Comparison of ENCODE assay signal across 8 cellular contexts in the genomic region with DNA sequence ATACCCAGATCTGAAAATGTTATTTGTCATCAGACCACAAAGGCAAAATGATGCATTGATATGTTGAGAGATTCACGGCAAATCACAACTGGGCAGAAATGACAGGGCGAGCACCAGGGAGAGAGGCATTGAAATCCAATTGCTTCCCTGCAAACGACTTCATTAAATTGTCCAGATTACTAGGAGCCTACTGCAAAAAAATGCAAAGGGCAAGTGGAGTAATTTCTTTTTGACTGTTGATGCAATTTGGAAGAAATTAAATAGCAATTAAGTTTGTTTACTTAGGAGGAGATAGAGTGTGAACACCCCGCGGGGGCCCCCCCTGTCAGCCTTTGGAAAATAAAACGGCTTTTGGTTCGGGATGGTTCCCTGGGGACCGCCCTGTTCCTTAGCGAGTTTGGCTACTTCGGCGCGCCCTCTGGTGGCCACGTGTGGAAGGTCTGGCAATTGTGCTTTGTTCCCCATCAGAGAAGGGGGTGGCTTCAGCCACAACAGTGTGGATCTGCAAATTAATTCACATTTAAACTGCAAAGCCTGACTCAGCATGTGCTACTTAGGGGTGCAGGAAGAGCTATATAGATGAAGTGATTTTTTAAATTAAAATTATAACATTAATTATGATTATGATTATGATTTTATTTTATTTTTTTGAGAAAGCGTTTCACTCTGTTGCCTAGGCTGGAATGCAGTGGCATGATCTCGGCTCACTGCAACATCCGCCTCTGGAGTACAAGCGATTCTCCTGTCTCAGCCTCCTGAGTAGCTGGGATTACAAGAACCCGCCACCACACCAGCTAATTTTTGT. TPM values are rescaled to one million over a fixed set of nuclear protein-coding genes. Genes with fewer than 3 reads are reported as not detected.
A peak's percentile ranks its signal among the peaks of the same experiment; 100 is the strongest.
DNase-seq lines count a peak whose midpoint lies in the region; ATAC-seq, FAIRE-seq and TF ChIP-seq lines count a peak whose summit lies in the region.

No MANE protein-coding gene starts in this region.

- H3K9me3 Mint-ChIP-seq in mesothelial cell of epicardium, result no peaks in the 10 kb centered on the region

- no peak for TF ChIP-seq POLR2A in H1 (IDR thresholded peaks at IDR 0.05; ENCODE audit: control extremely low read depth in 1 of 2, low read depth in 2 of 2, low read length in 2 of 2)

- H3K27ac Mint-ChIP-seq in mesothelial cell of epicardium, result no peak overlapping the region

- H3K79me1 ChIP-seq in H1 (ENCODE audit: low read depth, low read length), result no peaks in the 10 kb centered on the region; the same call in 1 of the 2 replicates

- no peak for ATAC-seq in GM21576 (IDR thresholded peaks at IDR 0.05; ENCODE audit: unreplicated experiment)

- no peak overlapping the region for H3K14ac ChIP-seq in H1 (ENCODE audit: insufficient read length)

- FAIRE-seq in H1 (lab: Jason Lieb, UNC), result no peak

- peak; percentile 87 to 91 for TF ChIP-seq RAD21 in H1 (IDR thresholded peaks at IDR 0.05 in 1 of 2, conservative IDR thresholded peaks at IDR 0.05 in 1 of 2; ENCODE audit: low read depth in 2 of 2, low read length in 2 of 2)

- H3K9me3 ChIP-seq in H1 (ENCODE audit: insufficient read depth in 2 of 2, low read depth in 1 of 2, low read length in 1 of 2), result no peaks in the 10 kb centered on the region

- TF ChIP-seq CTCF in H1 (IDR thresholded peaks at IDR 0.05; ENCODE audit: control extremely low read depth in 1 of 3, insufficient read depth in 1 of 3, low read depth in 1 of 3, low read length in 3 of 3), result peak; percentile 81 to 91 (median 87)
- peak; percentile 99 for TF ChIP-seq CTCF in mesothelial cell of epicardium (IDR thresholded peaks at IDR 0.05; ENCODE audit: unreplicated experiment)

- 34% methylated on average over 18 of the region's 18 CpGs; no CpG with 5 or more reads in 1 of the 2 experiments for WGBS in H1 (ENCODE audit: extremely low coverage in 1 of 2, insufficient coverage in 1 of 2, insufficient read length in 1 of 2, insufficient replicate concordance in 2 of 2, low coverage in 1 of 2, low lambda C conversion rate in 2 of 2, missing lambda C conversion rate in 1 of 2), 2 experiments

- no peak overlapping the region for H4K5ac ChIP-seq in H1 (ENCODE audit: insufficient read length, low read depth, low read length)

- H3K9ac ChIP-seq in H1 (replicated peaks in 1 of 4; ENCODE audit: extremely low read depth in 1 of 4, low read depth in 3 of 4, low read length in 3 of 4), result no peak overlapping the region

- H3K4me3 ChIP-seq in H1 (ENCODE audit: extremely low read depth in 1 of 4, insufficient read depth in 2 of 4, low read depth in 3 of 4, low read length in 4 of 4), result peak overlapping the region in 1 of 4 experiments; percentile 47; a peak in 2 of 8 replicates

- H3K4me3 Mint-ChIP-seq in mesothelial cell of epicardium, result peak overlapping the region; percentile 44

- no peaks in the 10 kb centered on the region for H3K4me1 Mint-ChIP-seq in mesothelial cell of epicardium

- no peak overlapping the region for H4K8ac ChIP-seq in H1 (ENCODE audit: extremely low read depth, insufficient read depth, low read length)

- DNase-seq in CD1c-positive myeloid dendritic cell (ENCODE audit: extremely low spot score), result peak; percentile 82
- peak; percentile 76 for DNase-seq in HK-2 (ENCODE audit: unreplicated experiment)
- DNase-seq in NCI-H82 (lab: John Stamatoyannopoulos, UW), result peak; percentile 92
- DNase-seq in activated CD8-positive, alpha-beta memory T cell treated with anti-CD3 and anti-CD28 coated beads for 4 hours (ENCODE audit: low read depth in 2 of 2), result peak; percentile 48 to 58
- peak; percentile 54 to 96 for DNase-seq in H1 (ENCODE audit: low read depth in 1 of 2, low spot score in 2 of 2)
- peak; percentile 63 to 93 for DNase-seq in mesothelial cell of epicardium (ENCODE audit: low spot score in 2 of 2, unreplicated experiment in 2 of 2)
- DNase-seq in stimulated activated CD8-positive, alpha-beta memory T cell treated with anti-CD3 and anti-CD28 coated beads, Interleukin-15, amount 100 ng/mL, for 24 hours (ENCODE audit: low read depth), result peak; percentile 75

- H4K91ac ChIP-seq in H1 (replicated peaks; ENCODE audit: insufficient read length, low read length), result no peak overlapping the region

- TF ChIP-seq EP300 in H1 (IDR thresholded peaks at IDR 0.05; ENCODE audit: borderline replicate concordance in 1 of 2, low read depth in 2 of 2, low read length in 2 of 2), result no peak; a peak in 1 of 3 replicates

- H2BK12ac ChIP-seq in H1 (ENCODE audit: low read depth, low read length), result no peak overlapping the region

- no peaks in the 10 kb centered on the region for H4K20me1 ChIP-seq in H1 (replicated peaks in 1 of 2; ENCODE audit: control insufficient read depth in 1 of 2, insufficient read depth in 2 of 2, low read length in 2 of 2)

- H3K27ac ChIP-seq in H1 (ENCODE audit: low read depth, low read length), result no peak overlapping the region

- no peak overlapping the region for H3K23ac ChIP-seq in H1 (ENCODE audit: insufficient read length)

- H3K56ac ChIP-seq in H1 (replicated peaks; ENCODE audit: insufficient read length, low read depth, low read length), result no peak overlapping the region

- POLR2A ChIA-PET in H1 (lab: Charles Lee; ENCODE audit: partially characterized antibody), result interaction anchor here (0.6 to 1.1 kb wide), 2 partner anchors 169 to 179 kb away, joined by 3 read pairs; partner anchors contain the start of gene RPS15A

- H3K36me3 ChIP-seq in H1 (ENCODE audit: control insufficient read depth in 2 of 4, insufficient read depth in 4 of 4, low read length in 3 of 4), result no peaks in the 10 kb centered on the region

- no peak overlapping the region for H3K18ac ChIP-seq in H1 (ENCODE audit: extremely low read depth, low read length)

- H2AK5ac ChIP-seq in H1 (ENCODE audit: low read depth, low read length), result no peak overlapping the region

- peak overlapping the region in 1 of 2 experiments; percentile 61; a peak in 3 of 4 replicates for H3K4me2 ChIP-seq in H1 (ENCODE audit: insufficient read depth in 1 of 2, low read depth in 2 of 2, low read length in 2 of 2)

- no peak overlapping the region for H2BK120ac ChIP-seq in H1 (replicated peaks; ENCODE audit: low read depth, low read length)

- no peaks in the 10 kb centered on the region for H3K27me3 ChIP-seq in H1 (replicated peaks in 1 of 4; ENCODE audit: control insufficient read depth in 3 of 4, extremely low read depth in 1 of 4, insufficient read depth in 3 of 4, low read length in 3 of 4)

- H2BK15ac ChIP-seq in H1 (ENCODE audit: low read length), result no peak overlapping the region

- H3K27me3 Mint-ChIP-seq in mesothelial cell of epicardium (ENCODE audit: low read depth), result peaks cover 2% of the 10 kb centered on the region

- H3K36me3 Mint-ChIP-seq in mesothelial cell of epicardium, result no peaks in the 10 kb centered on the region

- no peak overlapping the region; the same call in 1 of the 2 replicates for H2AFZ ChIP-seq in H1 (ENCODE audit: low read length)

- H3K4me1 ChIP-seq in H1 (replicated peaks in 1 of 4; ENCODE audit: control insufficient read depth in 3 of 4, insufficient read depth in 4 of 4, low read length in 3 of 4), result peaks cover 0 to 6% (median 0%) of the 10 kb centered on the region in 4 experiments; a peak in 1 of 7 replicates

- H2BK5ac ChIP-seq in H1 (ENCODE audit: low read depth, low read length), result no peak overlapping the region

- CTCF ChIA-PET in H1 (lab: Charles Lee; ENCODE audit: partially characterized antibody), result interaction anchor here (0.6 to 4.0 kb wide), 8 partner anchors 8 to 1378 kb away, joined by 3 to 19 read pairs (median 4); partner anchors contain the start of gene TMC7

- H3K4ac ChIP-seq in H1 (replicated peaks; ENCODE audit: insufficient read length, low read depth, low read length), result no peak overlapping the region

- H3K23me2 ChIP-seq in H1 (ENCODE audit: low read depth, low read length), result no peaks in the 10 kb centered on the region

- H3K79me2 ChIP-seq in H1 (ENCODE audit: control insufficient read depth in 1 of 2, insufficient read depth in 2 of 2, low read length in 2 of 2), result no peaks in the 10 kb centered on the region

- no peak overlapping the region for H2BK20ac ChIP-seq in H1 (ENCODE audit: low read length)

TF ChIP-seq in H1, 55 proteins besides CTCF, POLR2A, EP300 and RAD21:
- TF ChIP-seq CEBPB (IDR thresholded peaks at IDR 0.05; ENCODE audit: low read depth, low read length) (no peak), POU5F1 (IDR thresholded peaks at IDR 0.05; ENCODE audit: low read depth, low read length) (no peak), BACH1 (IDR thresholded peaks at IDR 0.05; ENCODE audit: low read length) (0 out of 2 replicates have a peak, but pooled peaks have one; percentile 30), SP2 (IDR thresholded peaks at IDR 0.05; ENCODE audit: low read length) (no peak), TCF12 (IDR thresholded peaks at IDR 0.05; ENCODE audit: low read depth, low read length) (0 out of 2 replicates have a peak, but pooled peaks have one; percentile 7)
TF ChIP-seq in H1: peak in this region for 2.

RNA-seq across cellular contexts. Expression of gene TMC7, which starts 14.5 kb away (rescaled TPM):
- total RNA-seq in H1 (2021; fragmentation: NEBNext Ultra II Directional; extraction: Animal tissue kit (Norgen Biotek cat#: 25700)), result 2.6 and 3.4 TPM in 2 replicates
- 2.0 and 2.3 TPM in 2 replicates for polyA plus RNA-seq in H1 (2011; rRNA removed)
- polyA plus RNA-seq in H1 (2011; cell fraction: cytosol; rRNA removed), result 2.6 TPM
- 2.7 TPM for polyA plus RNA-seq in H1 (2011; cell fraction: nucleus; rRNA removed)
- 2.3 to 3.5 TPM (median 2.5 TPM) in 4 replicates for polyA plus RNA-seq in H1 (2012, experiment 1 of 2)
- polyA plus RNA-seq in H1 (2012, experiment 2 of 2), result 0.87 TPM
- 4.1 TPM for polyA plus RNA-seq in H1 (2013, experiment 1 of 2)
- polyA plus RNA-seq in H1 (2013, experiment 2 of 2), result 4.3 TPM
- 5.1 and 5.8 TPM in 2 replicates for polyA minus RNA-seq in H1 (2011; rRNA and poly(A)+ RNA removed)
- 3.1 TPM for polyA minus RNA-seq in H1 (2011; cell fraction: cytosol; rRNA and poly(A)+ RNA removed)
- polyA minus RNA-seq in H1 (2011; cell fraction: nucleus; rRNA and poly(A)+ RNA removed), result 5.3 TPM
- total RNA-seq in mesothelial cell of epicardium, result 1.6 to 1.9 TPM (median 1.6 TPM) in 3 replicates

RNA-seq across cellular contexts. Expression of gene SMG1, which starts 43.0 kb away (rescaled TPM):
- 90.6 and 91.6 TPM in 2 replicates for total RNA-seq in H1 (2021; fragmentation: NEBNext Ultra II Directional; extraction: Animal tissue kit (Norgen Biotek cat#: 25700))
- polyA plus RNA-seq in H1 (2011; rRNA removed), result 12.8 and 14.9 TPM in 2 replicates
- polyA plus RNA-seq in H1 (2011; cell fraction: cytosol; rRNA removed), result 21.0 TPM
- 31.4 TPM for polyA plus RNA-seq in H1 (2011; cell fraction: nucleus; rRNA removed)
- 13.9 to 24.9 TPM (median 19.6 TPM) in 4 replicates for polyA plus RNA-seq in H1 (2012, experiment 1 of 2)
- 0.89 TPM for polyA plus RNA-seq in H1 (2012, experiment 2 of 2)
- polyA plus RNA-seq in H1 (2013, experiment 1 of 2), result 14.3 TPM
- 11.6 TPM for polyA plus RNA-seq in H1 (2013, experiment 2 of 2)
- 147 and 216 TPM in 2 replicates for polyA minus RNA-seq in H1 (2011; rRNA and poly(A)+ RNA removed)
- 55.2 TPM for polyA minus RNA-seq in H1 (2011; cell fraction: cytosol; rRNA and poly(A)+ RNA removed)
- 255 TPM for polyA minus RNA-seq in H1 (2011; cell fraction: nucleus; rRNA and poly(A)+ RNA removed)
- total RNA-seq in mesothelial cell of epicardium, result 96.2 to 117 TPM (median 99.3 TPM) in 3 replicates
